In genomic region chr13:99908129-99908805, GRCh38 we compare ENCODE assay signal across 14 cellular contexts.
A peak's percentile ranks its signal among the peaks of the same experiment; 100 is the strongest.
DNase-seq lines count a peak whose midpoint lies in the region; ATAC-seq, FAIRE-seq and TF ChIP-seq lines count a peak whose summit lies in the region.
"Had no signal": no experiment of that assay in that cellular context is flagged by ENCODE, and none has a peak within 500 bp of the region (broad histone marks: within the 10 kb centered on the region; RNA-seq: fewer than 3 reads in every experiment).

No MANE protein-coding gene starts in this region.

- H3K36me3 ChIP-seq in Panc1 (ENCODE audit: control insufficient read depth, insufficient read depth, low read length) (no peaks in the 10 kb centered on the region), HepG2 (replicated peaks in 1 of 2; ENCODE audit: control insufficient read depth in 1 of 2, insufficient read depth in 2 of 2, low read length in 2 of 2) (no peaks in the 10 kb centered on the region)
- H3K36me3 ChIP-seq: esophagus squamous epithelium had no signal

- H3K4me1 Mint-ChIP-seq in glutamatergic neuron (ENCODE audit: low read depth, unreplicated experiment) = peaks cover 28% of the 10 kb centered on the region

- intact Hi-C loops in Panc1 (cut with micrococcal nuclease; ENCODE audit: unreplicated experiment) (loop anchor here (10.0 kb wide), 1 partner anchor 253 kb away; no protein-coding TSS in a partner anchor), HepG2 (cut with micrococcal nuclease; ENCODE audit: unreplicated experiment) (loop anchor here (2.0 kb wide), 1 partner anchor 251 kb away; no protein-coding TSS in a partner anchor)

- no peak overlapping the region for H3K27ac Mint-ChIP-seq in glutamatergic neuron (ENCODE audit: unreplicated experiment)
- H3K27ac Mint-ChIP-seq: activated CD4-positive, alpha-beta memory T cell treated with anti-CD3 and anti-CD28 coated beads, Interleukin-2, amount 10 ng/mL, durations not matched to agents 7 days and 5 days; activated naive CD4-positive, alpha-beta T cell treated with anti-CD3 and anti-CD28 coated beads for 36 hours; CD4-positive, alpha-beta T cell had no signal

- H3K4me2 ChIP-seq in HepG2 (ENCODE audit: low read depth, low read length) = peak overlapping the region; percentile 49

- H3K27me3 ChIP-seq in Panc1 (ENCODE audit: control insufficient read depth, insufficient read depth, low read length) (no peaks in the 10 kb centered on the region), HepG2 (ENCODE audit: control insufficient read depth in 1 of 2, insufficient read depth in 2 of 2, low read length in 2 of 2) (peaks cover 0 to 6% of the 10 kb centered on the region in 2 experiments; a peak in 1 of 5 replicates)

- no peak overlapping the region for H3K4me3 Mint-ChIP-seq in glutamatergic neuron (ENCODE audit: unreplicated experiment)
- H3K4me3 Mint-ChIP-seq: activated CD4-positive, alpha-beta memory T cell treated with anti-CD3 and anti-CD28 coated beads, Interleukin-2, amount 10 ng/mL, durations not matched to agents 7 days and 5 days; activated naive CD4-positive, alpha-beta T cell treated with anti-CD3 and anti-CD28 coated beads for 36 hours; CD4-positive, alpha-beta T cell had no signal

- H3K9me3 ChIP-seq in Panc1 (ENCODE audit: control insufficient read depth, insufficient read depth, low read depth, low read length) = no peaks in the 10 kb centered on the region
- H3K9me3 ChIP-seq in HepG2 (ENCODE audit: low read length) = no peaks in the 10 kb centered on the region
- H3K9me3 ChIP-seq: esophagus squamous epithelium had no signal

- H3K27ac ChIP-seq in Panc1 (ENCODE audit: low read length) (peak overlapping the region; percentile 66), HepG2 (ENCODE audit: extremely low read length, insufficient read depth, low read length) (peak overlapping the region; percentile 6)
- H3K27ac ChIP-seq: esophagus squamous epithelium had no signal

- FAIRE-seq in G401.6 (lab: Jason Lieb, UNC) (peak; percentile 59), HepG2 (lab: Jason Lieb, UNC) (peak; percentile 4)
- FAIRE-seq: islet of Langerhans had no signal

- TF ChIP-seq POLR2A in HepG2 (IDR thresholded peaks at IDR 0.05; ENCODE audit: insufficient read depth in 1 of 2, low read depth in 2 of 2, low read length in 2 of 2) = no peak

- TF ChIP-seq EP300 in HepG2 (IDR thresholded peaks at IDR 0.05; ENCODE audit: low read depth in 2 of 2, low read length in 2 of 2) (no peak), HepG2 (CRISPR knock-in tag; IDR thresholded peaks at IDR 0.05; ENCODE audit: borderline replicate concordance) (no peak)

- no peak for TF ChIP-seq RAD21 in HepG2 (CRISPR knock-in tag; IDR thresholded peaks at IDR 0.05)

- in situ Hi-C loops in Panc1 (cut with HindIII; ENCODE audit: low pct_unique_long_range_greater_than_20kb, low sequenced_read_pairs) (no loop called here), HepG2 (cut with HindIII; ENCODE audit: extremely low pct_ligation_motif_present, low pct_unique_long_range_greater_than_20kb) (no loop called here)

- CTCF ChIA-PET in Panc1 (lab: Charles Lee) = no interaction called here
- CTCF ChIA-PET in HepG2 (lab: Yijun Ruan, JAX; ENCODE audit: low intra/inter-chr PET ratio, low total read pairs) = no interaction called here

- H3K4me1 ChIP-seq in Panc1 (ENCODE audit: control insufficient read depth, insufficient read depth, low read length) (peaks cover 33% of the 10 kb centered on the region), HepG2 (ENCODE audit: insufficient read depth, low read length) (peaks cover 71% of the 10 kb centered on the region)
- H3K4me1 ChIP-seq: esophagus squamous epithelium had no signal

- H3K36me3 Mint-ChIP-seq in glutamatergic neuron (ENCODE audit: unreplicated experiment) = peaks cover 5% of the 10 kb centered on the region

- no peaks in the 10 kb centered on the region for H3K79me2 ChIP-seq in HepG2 (ENCODE audit: insufficient read depth, low read length)

- no peaks in the 10 kb centered on the region for H4K20me1 ChIP-seq in HepG2 (ENCODE audit: insufficient read depth, low read length)

- TF ChIP-seq CTCF in Panc1 (IDR thresholded peaks at IDR 0.05) (no peak), HepG2 (CRISPR knock-in tag; IDR thresholded peaks at IDR 0.05) (no peak), glutamatergic neuron (IDR thresholded peaks at IDR 0.05; ENCODE audit: partially characterized antibody, unreplicated experiment) (no peak)

- no peak overlapping the region for H3K9ac ChIP-seq in HepG2 (ENCODE audit: insufficient read depth, low read depth, low read length)

- H2AFZ ChIP-seq in HepG2 (ENCODE audit: low read length) = peak overlapping the region; percentile 16

- H3K9me3 Mint-ChIP-seq in glutamatergic neuron (ENCODE audit: unreplicated experiment) = peaks cover 7% of the 10 kb centered on the region
- H3K9me3 Mint-ChIP-seq: activated naive CD4-positive, alpha-beta T cell treated with anti-CD3 and anti-CD28 coated beads for 36 hours; CD4-positive, alpha-beta T cell had no signal

- H3K4me3 ChIP-seq in Panc1 (ENCODE audit: low read depth in 2 of 2, low read length in 2 of 2) (no peak overlapping the region), HepG2 (replicated peaks in 1 of 3; ENCODE audit: insufficient read depth in 1 of 3, low read depth in 2 of 3, low read length in 3 of 3) (peak overlapping the region in 1 of 3 experiments; percentile 32; a peak in 2 of 6 replicates)
- H3K4me3 ChIP-seq: esophagus squamous epithelium had no signal

- POLR2A ChIA-PET in Panc1 (lab: Charles Lee) (interaction anchor here (0.6 kb wide), 1 partner anchor 71 kb away, joined by 3 read pairs; no protein-coding TSS in a partner anchor), HepG2 (lab: Yijun Ruan, JAX) (no interaction called here)

- ATAC-seq in Panc1 = no peak
- peak; percentile 35 for ATAC-seq in HepG2
- ATAC-seq in HG03460 (IDR thresholded peaks at IDR 0.05; ENCODE audit: unreplicated experiment) = no peak
- ATAC-seq: right cardiac atrium had no signal

- no TSS peak for BruUV-seq in Panc1 (replicated peaks; lab: Mats Ljungman, UMichigan)
- no TSS peak for BruUV-seq in HepG2 (replicated peaks; lab: Mats Ljungman, UMichigan)

- H3K27me3 Mint-ChIP-seq in glutamatergic neuron (ENCODE audit: unreplicated experiment) = peaks cover 12% of the 10 kb centered on the region

- peak; percentile 99 for DNase-seq in NCI-H146 (lab: John Stamatoyannopoulos, UW)
- DNase-seq in Panc1 (ENCODE audit: low read depth, low spot score) = no peak
- no peak for DNase-seq in HepG2 (ENCODE audit: low spot score)
- no peak for DNase-seq in T-helper 1 cell
- no peak for DNase-seq in hepatic stellate cell (ENCODE audit: low spot score)
- no peak for DNase-seq in glutamatergic neuron
- DNase-seq: activated CD4-positive, alpha-beta memory T cell treated with anti-CD3 and anti-CD28 coated beads, Interleukin-2, amount 10 ng/mL, durations not matched to agents 7 days and 5 days; activated naive CD4-positive, alpha-beta T cell treated with anti-CD3 and anti-CD28 coated beads for 36 hours; CD4-positive, alpha-beta T cell; esophagus squamous epithelium; right cardiac atrium had no signal

- WGBS in HepG2 (ENCODE audit: low lambda C conversion rate) = 6% methylated on average over 4 of the region's 5 CpGs

TF ChIP-seq in HepG2, 621 proteins besides CTCF, POLR2A, EP300 and RAD21 (continues in another document):
- TF ChIP-seq MAX (IDR thresholded peaks at IDR 0.05) (no peak), FOXA1 (IDR thresholded peaks at IDR 0.05) (no peak), FOXA1 (CRISPR knock-in tag; IDR thresholded peaks at IDR 0.05) (peak; percentile 72), ZNF800 (CRISPR knock-in tag; IDR thresholded peaks at IDR 0.05) (0 out of 2 replicates have a peak, but pooled peaks have one; percentile 14), TEAD3 (CRISPR knock-in tag; optimal IDR thresholded peaks at IDR 0.05; ENCODE audit: borderline replicate concordance) (peak; percentile 9), RNF2 (conservative IDR thresholded peaks at IDR 0.05; ENCODE audit: low read depth) (no peak), CEBPB (IDR thresholded peaks at IDR 0.05; ENCODE audit: borderline replicate concordance, low read depth, low read length) (peak; percentile 83)
